In genomic region chrX:18674788-18675735, GRCh38 we compare ENCODE assay signal across 8 cellular contexts. TPM values are rescaled to one million over a fixed set of nuclear protein-coding genes. Genes with fewer than 3 reads are reported as not detected.
A peak's percentile ranks its signal among the peaks of the same experiment; 100 is the strongest.
DNase-seq lines count a peak whose midpoint lies in the region; ATAC-seq and TF ChIP-seq lines count a peak whose summit lies in the region.

No MANE protein-coding gene starts in this region.

- peak; percentile 88 for ATAC-seq in HG03378 (IDR thresholded peaks at IDR 0.05; ENCODE audit: unreplicated experiment)
- ATAC-seq in activated CD8-positive, alpha-beta T cell treated with anti-CD3 and anti-CD28 coated beads, Interleukin-2, amount 10 ng/mL, durations not matched to agents 7 days and 5 days, result peak; percentile 88

- CTCF ChIA-PET in activated CD8-positive, alpha-beta T cell treated with anti-CD3 and anti-CD28 coated beads, Interleukin-2, amount 10 ng/mL, durations not matched to agents 7 days and 5 days (lab: Charles Lee), result no interaction called here

- peak overlapping the region; percentile 84 for H3K27ac Mint-ChIP-seq in activated CD8-positive, alpha-beta T cell treated with anti-CD3 and anti-CD28 coated beads, Interleukin-2, amount 10 ng/mL, durations not matched to agents 7 days and 5 days

- TF ChIP-seq POLR2A in GM19193 (IDR thresholded peaks at IDR 0.05; ENCODE audit: extremely low read depth, insufficient read depth, insufficient read length), result peak; percentile 47

- peak overlapping the region; percentile 73 for H3K4me3 Mint-ChIP-seq in activated CD8-positive, alpha-beta T cell treated with anti-CD3 and anti-CD28 coated beads, Interleukin-2, amount 10 ng/mL, durations not matched to agents 7 days and 5 days

- peak in 13 of 14 donors; percentile 9 to 81 (median 53) for DNase-seq in C1 segment of cervical spinal cord (lab: John Stamatoyannopoulos, UW)
- peak; percentile 14 for DNase-seq in NCI-H524 treated with DMSO at 0.1 percent for 48 hours (lab: John Stamatoyannopoulos, UW)
- DNase-seq in activated CD8-positive, alpha-beta T cell treated with anti-CD3 and anti-CD28 coated beads, Interleukin-2, amount 10 ng/mL, durations not matched to agents 7 days and 5 days, result peak; percentile 81
- DNase-seq in effector CD8-positive, alpha-beta T cell (lab: John Stamatoyannopoulos, UW), result peak; percentile 65
- DNase-seq in medulla oblongata (ENCODE audit: extremely low spot score), result peak; percentile 87
- peak; percentile 51 to 61 (median 54) for DNase-seq in stimulated activated CD4-positive, alpha-beta T cell treated with anti-CD3 and anti-CD28 coated beads, TNF-alpha, amount 100 ng/mL, for 48 hours (ENCODE audit: low read depth in 3 of 3)

- H3K4me1 Mint-ChIP-seq in activated CD8-positive, alpha-beta T cell treated with anti-CD3 and anti-CD28 coated beads, Interleukin-2, amount 10 ng/mL, durations not matched to agents 7 days and 5 days (ENCODE audit: low read depth), result peaks cover 10% of the 10 kb centered on the region

- no peaks in the 10 kb centered on the region for H3K9me3 Mint-ChIP-seq in activated CD8-positive, alpha-beta T cell treated with anti-CD3 and anti-CD28 coated beads, Interleukin-2, amount 10 ng/mL, durations not matched to agents 7 days and 5 days (ENCODE audit: insufficient read depth)

- no peaks in the 10 kb centered on the region for H3K36me3 Mint-ChIP-seq in activated CD8-positive, alpha-beta T cell treated with anti-CD3 and anti-CD28 coated beads, Interleukin-2, amount 10 ng/mL, durations not matched to agents 7 days and 5 days (ENCODE audit: low read depth)

- H3K27me3 Mint-ChIP-seq in activated CD8-positive, alpha-beta T cell treated with anti-CD3 and anti-CD28 coated beads, Interleukin-2, amount 10 ng/mL, durations not matched to agents 7 days and 5 days (ENCODE audit: low read depth), result no peaks in the 10 kb centered on the region

- POLR2A ChIA-PET in activated CD8-positive, alpha-beta T cell treated with anti-CD3 and anti-CD28 coated beads, Interleukin-2, amount 10 ng/mL, durations not matched to agents 7 days and 5 days (lab: Charles Lee), result no interaction called here

RNA-seq across cellular contexts. Expression of gene RS1, which starts 3.2 kb away (rescaled TPM):
- total RNA-seq in activated CD8-positive, alpha-beta T cell treated with anti-CD3 and anti-CD28 coated beads, Interleukin-2, amount 10 ng/mL, durations not matched to agents 7 days and 5 days, result not detected

RNA-seq across cellular contexts. Expression of gene PPEF1, which starts 32.4 kb away (rescaled TPM):
- not detected for total RNA-seq in activated CD8-positive, alpha-beta T cell treated with anti-CD3 and anti-CD28 coated beads, Interleukin-2, amount 10 ng/mL, durations not matched to agents 7 days and 5 days

Comparison
In these comparisons a context has a peak if more than half of its experiments do, and no peak if none do; other contexts are left out.
1. Peak in every context shown above with its lines: DNase-seq and ATAC-seq.
2. DNase-seq: peak in every context shown above with its lines; median percentile 87 in medulla oblongata; 81 in activated CD8-positive, alpha-beta T cell treated with anti-CD3 and anti-CD28 coated beads, Interleukin-2, amount 10 ng/mL, durations not matched to agents 7 days and 5 days; 65 in effector CD8-positive, alpha-beta T cell; 54 in stimulated activated CD4-positive, alpha-beta T cell treated with anti-CD3 and anti-CD28 coated beads, TNF-alpha, amount 100 ng/mL, for 48 hours; 53 in C1 segment of cervical spinal cord; 14 in NCI-H524 treated with DMSO at 0.1 percent for 48 hours.